In genomic region chr3:39497753-39498152, GRCh38 we compare ENCODE assay signal across 1 cellular context.
TF ChIP-seq lines count a peak whose summit lies in the region.

No MANE protein-coding gene starts in this region.

TF ChIP-seq in HepG2, 621 proteins besides CTCF, POLR2A, EP300 and RAD21 (continued from another document):
- TF ChIP-seq, protein P1, sequence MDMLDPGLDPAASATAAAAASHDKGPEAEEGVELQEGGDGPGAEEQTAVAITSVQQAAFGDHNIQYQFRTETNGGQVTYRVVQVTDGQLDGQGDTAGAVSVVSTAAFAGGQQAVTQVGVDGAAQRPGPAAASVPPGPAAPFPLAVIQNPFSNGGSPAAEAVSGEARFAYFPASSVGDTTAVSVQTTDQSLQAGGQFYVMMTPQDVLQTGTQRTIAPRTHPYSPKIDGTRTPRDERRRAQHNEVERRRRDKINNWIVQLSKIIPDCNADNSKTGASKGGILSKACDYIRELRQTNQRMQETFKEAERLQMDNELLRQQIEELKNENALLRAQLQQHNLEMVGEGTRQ (IDR thresholded peaks at IDR 0.05; ENCODE audit: low read depth, low read length) = no peak
- TF ChIP-seq, protein P1 (CRISPR knock-in tag; IDR thresholded peaks at IDR 0.05; ENCODE audit: borderline replicate concordance) = no peak
- TF ChIP-seq ZNF430 (CRISPR knock-in tag; IDR thresholded peaks at IDR 0.05) = no peak
- no peak for TF ChIP-seq TCF12 (IDR thresholded peaks at IDR 0.05)
- TF ChIP-seq TCF12 (CRISPR knock-in tag; IDR thresholded peaks at IDR 0.05) = no peak
- no peak for TF ChIP-seq SSRP1 (CRISPR knock-in tag; IDR thresholded peaks at IDR 0.05)
- no peak for TF ChIP-seq TFE3 (CRISPR knock-in tag; IDR thresholded peaks at IDR 0.05)
- no peak for TF ChIP-seq MZF1 (CRISPR knock-in tag; IDR thresholded peaks at IDR 0.05; ENCODE audit: borderline replicate concordance)
- no peak for TF ChIP-seq MATR3 (CRISPR knock-in tag; IDR thresholded peaks at IDR 0.05)
- TF ChIP-seq SIN3B (IDR thresholded peaks at IDR 0.05; ENCODE audit: low read length) = no peak
TF ChIP-seq in HepG2: peak in this region for 0.
